Comparison of ENCODE assay signal across 26 cellular contexts in the genomic region with DNA sequence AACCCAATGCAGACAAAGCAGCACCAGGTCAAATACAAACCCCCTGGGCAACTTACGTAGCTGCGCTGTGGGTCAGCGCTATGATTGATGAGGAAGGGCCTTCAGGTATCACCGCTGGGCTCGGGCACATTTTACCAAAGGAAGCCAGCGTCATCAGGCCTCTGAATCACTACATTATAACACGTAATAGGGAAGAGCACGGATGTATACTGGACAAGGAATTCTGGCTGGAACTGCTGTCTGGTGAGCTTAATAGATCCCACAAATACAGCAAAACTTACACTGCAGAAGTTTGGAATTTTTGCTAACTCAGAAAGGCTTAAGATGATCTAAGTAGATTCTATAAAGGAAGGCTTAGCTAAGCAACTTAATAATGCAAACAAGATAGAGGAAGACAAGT.
DNase-seq lines count a peak whose midpoint lies in the region; ATAC-seq, FAIRE-seq and TF ChIP-seq lines count a peak whose summit lies in the region.
"Had no signal": no experiment of that assay in that cellular context is flagged by ENCODE, and none has a peak within 500 bp of the region (broad histone marks: within the 10 kb centered on the region; RNA-seq: fewer than 3 reads in every experiment).

No MANE protein-coding gene starts in this region.

- H3F3A ChIP-seq in smooth muscle cell (ENCODE audit: low read depth) = peaks cover 27% of the 10 kb centered on the region

- FAIRE-seq in astrocyte (lab: Jason Lieb, UNC) = no peak
- FAIRE-seq: A204.1, G401.6, GM12878, H1, RCC 7860 had no signal

- H3K4me1 Mint-ChIP-seq in astrocyte (ENCODE audit: low read depth, unreplicated experiment) = peaks cover 8% of the 10 kb centered on the region
- H3K4me1 Mint-ChIP-seq in activated T-cell treated with anti-CD3 and anti-CD28 coated beads, Interleukin-2, amount 50 U/mL, for 72 hours (ENCODE audit: low read depth) = peaks cover 5% of the 10 kb centered on the region
- peaks cover 2% of the 10 kb centered on the region for H3K4me1 Mint-ChIP-seq in activated naive CD8-positive, alpha-beta T cell treated with anti-CD3 and anti-CD28 coated beads for 36 hours
- H3K4me1 Mint-ChIP-seq: CD4-positive, alpha-beta memory T cell had no signal

- H3K27me3 Mint-ChIP-seq in astrocyte (ENCODE audit: low read depth, unreplicated experiment) = peaks cover 2% of the 10 kb centered on the region
- peaks cover 5% of the 10 kb centered on the region for H3K27me3 Mint-ChIP-seq in activated T-cell treated with anti-CD3 and anti-CD28 coated beads, Interleukin-2, amount 50 U/mL, for 72 hours (ENCODE audit: low read depth)
- H3K27me3 Mint-ChIP-seq in activated naive CD8-positive, alpha-beta T cell treated with anti-CD3 and anti-CD28 coated beads for 36 hours = peaks cover 4% of the 10 kb centered on the region
- H3K27me3 Mint-ChIP-seq: CD4-positive, alpha-beta memory T cell had no signal

- no peaks in the 10 kb centered on the region for H4K20me1 ChIP-seq in astrocyte (ENCODE audit: insufficient read depth, low read length)
- no peaks in the 10 kb centered on the region for H4K20me1 ChIP-seq in hepatocyte (ENCODE audit: insufficient read depth, poor library complexity, severe bottlenecking)
- H4K20me1 ChIP-seq in smooth muscle cell (ENCODE audit: low read depth) = no peaks in the 10 kb centered on the region
- no peaks in the 10 kb centered on the region for H4K20me1 ChIP-seq in OCI-LY7 (ENCODE audit: insufficient read depth, low read length)

- H3K4me1 ChIP-seq in astrocyte (ENCODE audit: insufficient read depth, low read length) (no peaks in the 10 kb centered on the region), hepatocyte (ENCODE audit: insufficient read depth) (peaks cover 27% of the 10 kb centered on the region), smooth muscle cell (ENCODE audit: low read depth) (peaks cover 9% of the 10 kb centered on the region), OCI-LY7 (ENCODE audit: insufficient read depth, low read length, poor library complexity, severe bottlenecking) (no peaks in the 10 kb centered on the region)

- no peak for ATAC-seq in activated T-cell treated with anti-CD3 and anti-CD28 coated beads, Interleukin-2, amount 50 U/mL, for 72 hours (replicated peaks in 1 of 2)
- ATAC-seq: GM12878 had no signal

- TF ChIP-seq CTCF in astrocyte (IDR thresholded peaks at IDR 0.05; ENCODE audit: insufficient read depth, low read depth, low read length) = no peak
- no peak for TF ChIP-seq CTCF in hepatocyte (IDR thresholded peaks at IDR 0.05; ENCODE audit: poor library complexity)
- TF ChIP-seq CTCF in smooth muscle cell (IDR thresholded peaks at IDR 0.05; ENCODE audit: borderline replicate concordance, insufficient read depth, poor library complexity, severe bottlenecking) = no peak
- TF ChIP-seq CTCF in OCI-LY7 (conservative IDR thresholded peaks at IDR 0.05; ENCODE audit: low read length) = no peak

- DNase-seq in HT1080 (ENCODE audit: low read depth) = peak; percentile 21
- DNase-seq in astrocyte (ENCODE audit: low read depth) = peak; percentile 18
- DNase-seq in hepatocyte (ENCODE audit: low spot score) = peak; percentile 61
- no peak for DNase-seq in smooth muscle cell (lab: John Stamatoyannopoulos, UW; ENCODE audit: unreplicated experiment)
- no peak for DNase-seq in OCI-LY7 (ENCODE audit: low spot score)
- DNase-seq in activated T-cell treated with anti-CD3 and anti-CD28 coated beads, Interleukin-2, amount 50 U/mL, for 72 hours = no peak
- no peak for DNase-seq in activated naive CD8-positive, alpha-beta T cell treated with anti-CD3 and anti-CD28 coated beads for 36 hours
- DNase-seq: C1 segment of cervical spinal cord; CD4-positive, alpha-beta memory T cell; COR-L47; DMS53; HCEC 1CT; IMR-90; KG1; MG63; NCI-H1694; NCI-H2029 treated with DMSO at 0.1 percent for 48 hours; NCI-H446 treated with DMSO at 0.1 percent for 48 hours; NCI-H526; SIG-M5 had no signal

- H3K9ac ChIP-seq in astrocyte (ENCODE audit: low read length) (no peak overlapping the region), smooth muscle cell (ENCODE audit: low read depth) (peak overlapping the region; percentile 59)

- intact Hi-C loops in OCI-LY7 (cut with micrococcal nuclease; ENCODE audit: unreplicated experiment) = no loop called here

- 48% methylated on average over 8 of the region's 8 CpGs for WGBS in hepatocyte (ENCODE audit: low lambda C conversion rate, missing lambda C conversion rate)
- 41% methylated on average over 8 of the region's 8 CpGs for WGBS in smooth muscle cell (ENCODE audit: low lambda C conversion rate)

- H3K79me2 ChIP-seq in astrocyte (ENCODE audit: insufficient read depth, low read length) (no peaks in the 10 kb centered on the region), hepatocyte (no peaks in the 10 kb centered on the region), smooth muscle cell (ENCODE audit: low read depth) (no peaks in the 10 kb centered on the region), OCI-LY7 (ENCODE audit: insufficient read depth, low read depth, low read length) (no peaks in the 10 kb centered on the region)

- CTCF ChIA-PET in OCI-LY7 (lab: Charles Lee; ENCODE audit: unreplicated experiment) = no interaction called here

- BruUV-seq in OCI-LY7 (replicated peaks; lab: Mats Ljungman, UMichigan) = no TSS peak

- H3K9me3 ChIP-seq in astrocyte (ENCODE audit: insufficient read depth, low read depth, low read length) (no peaks in the 10 kb centered on the region), hepatocyte (ENCODE audit: low read depth) (no peaks in the 10 kb centered on the region), smooth muscle cell (replicated peaks; ENCODE audit: low read depth) (no peaks in the 10 kb centered on the region), OCI-LY7 (ENCODE audit: low read length) (no peaks in the 10 kb centered on the region)
- H3K9me3 ChIP-seq: MG63 had no signal

- H3K4me3 ChIP-seq in astrocyte (ENCODE audit: insufficient read depth, low read depth, low read length) = no peak overlapping the region
- H3K4me3 ChIP-seq in hepatocyte = no peak overlapping the region
- H3K4me3 ChIP-seq in smooth muscle cell = no peak overlapping the region
- no peak overlapping the region for H3K4me3 ChIP-seq in OCI-LY7 (ENCODE audit: low read depth, low read length, poor library complexity, severe bottlenecking)
- H3K4me3 ChIP-seq: GM12878, MG63, SK-N-MC had no signal

- H3K9me3 Mint-ChIP-seq in astrocyte (ENCODE audit: unreplicated experiment) = no peaks in the 10 kb centered on the region
- peaks cover 0 to 1% of the 10 kb centered on the region in 2 donors for H3K9me3 Mint-ChIP-seq in activated T-cell treated with anti-CD3 and anti-CD28 coated beads, Interleukin-2, amount 50 U/mL, for 72 hours
- H3K9me3 Mint-ChIP-seq in activated naive CD8-positive, alpha-beta T cell treated with anti-CD3 and anti-CD28 coated beads for 36 hours = no peaks in the 10 kb centered on the region
- H3K9me3 Mint-ChIP-seq: CD4-positive, alpha-beta memory T cell had no signal

- H3K36me3 ChIP-seq in astrocyte (ENCODE audit: insufficient read depth, low read length) (no peaks in the 10 kb centered on the region), hepatocyte (replicated peaks; ENCODE audit: insufficient read depth, low read depth) (no peaks in the 10 kb centered on the region), smooth muscle cell (ENCODE audit: low read depth) (no peaks in the 10 kb centered on the region), OCI-LY7 (ENCODE audit: insufficient read depth, low read length) (no peaks in the 10 kb centered on the region)
- H3K36me3 ChIP-seq: MG63 had no signal

- H3K27ac ChIP-seq in astrocyte (ENCODE audit: low read depth, low read length) = no peak overlapping the region
- H3K27ac ChIP-seq in hepatocyte = peak overlapping the region; percentile 79
- H3K27ac ChIP-seq in smooth muscle cell (ENCODE audit: low read depth) = peak overlapping the region; percentile 88
- H3K27ac ChIP-seq in OCI-LY7 (ENCODE audit: low read depth, low read length, poor library complexity, severe bottlenecking) = no peak overlapping the region
- H3K27ac ChIP-seq: SK-N-MC had no signal

- H3K36me3 Mint-ChIP-seq in astrocyte (ENCODE audit: low read depth, unreplicated experiment) = no peaks in the 10 kb centered on the region
- H3K36me3 Mint-ChIP-seq in activated T-cell treated with anti-CD3 and anti-CD28 coated beads, Interleukin-2, amount 50 U/mL, for 72 hours (ENCODE audit: insufficient read depth in 2 of 2) = no peaks in the 10 kb centered on the region
- no peaks in the 10 kb centered on the region for H3K36me3 Mint-ChIP-seq in activated naive CD8-positive, alpha-beta T cell treated with anti-CD3 and anti-CD28 coated beads for 36 hours
- H3K36me3 Mint-ChIP-seq: CD4-positive, alpha-beta memory T cell had no signal

- no peak overlapping the region for H2AFZ ChIP-seq in astrocyte (ENCODE audit: low read depth, low read length)
- no peak overlapping the region for H2AFZ ChIP-seq in hepatocyte
- H2AFZ ChIP-seq in smooth muscle cell (ENCODE audit: low read depth) = no peak overlapping the region
- H2AFZ ChIP-seq in OCI-LY7 (ENCODE audit: low read length) = no peak overlapping the region

- H3K27me3 ChIP-seq in astrocyte (ENCODE audit: insufficient read depth, low read length) = no peaks in the 10 kb centered on the region
- H3K27me3 ChIP-seq in hepatocyte = no peaks in the 10 kb centered on the region
- H3K27me3 ChIP-seq in smooth muscle cell (ENCODE audit: low read depth) = no peaks in the 10 kb centered on the region
- H3K27me3 ChIP-seq: MG63 had no signal

- H3K9me2 ChIP-seq in hepatocyte (replicated peaks; ENCODE audit: insufficient read depth) = no peaks in the 10 kb centered on the region
- no peaks in the 10 kb centered on the region for H3K9me2 ChIP-seq in OCI-LY7 (ENCODE audit: insufficient read depth, low read length)

- no peak overlapping the region for H3K27ac Mint-ChIP-seq in astrocyte (ENCODE audit: unreplicated experiment)
- no peak overlapping the region for H3K27ac Mint-ChIP-seq in activated T-cell treated with anti-CD3 and anti-CD28 coated beads, Interleukin-2, amount 50 U/mL, for 72 hours
- H3K27ac Mint-ChIP-seq in activated naive CD8-positive, alpha-beta T cell treated with anti-CD3 and anti-CD28 coated beads for 36 hours = no peak overlapping the region
- H3K27ac Mint-ChIP-seq: CD4-positive, alpha-beta memory T cell had no signal

- no peak overlapping the region for H3K4me2 ChIP-seq in astrocyte (ENCODE audit: low read length)
- H3K4me2 ChIP-seq in hepatocyte = peak overlapping the region; percentile 4
- peak overlapping the region; percentile 33 for H3K4me2 ChIP-seq in smooth muscle cell
- H3K4me2 ChIP-seq in OCI-LY7 (ENCODE audit: low read length) = no peak overlapping the region

- POLR2A ChIA-PET in OCI-LY7 (lab: Charles Lee) = no interaction called here

- H3K4me3 Mint-ChIP-seq in astrocyte (ENCODE audit: unreplicated experiment) = no peak overlapping the region
- H3K4me3 Mint-ChIP-seq in activated T-cell treated with anti-CD3 and anti-CD28 coated beads, Interleukin-2, amount 50 U/mL, for 72 hours = no peak overlapping the region
- no peak overlapping the region for H3K4me3 Mint-ChIP-seq in activated naive CD8-positive, alpha-beta T cell treated with anti-CD3 and anti-CD28 coated beads for 36 hours
- H3K4me3 Mint-ChIP-seq: CD4-positive, alpha-beta memory T cell had no signal

Comparison
In these comparisons a context has a peak if more than half of its experiments do, and no peak if none do; other contexts are left out.
1. DNase-seq: peak in HT1080 (single experiment), astrocyte (single experiment) and hepatocyte (single experiment); none in smooth muscle cell (single experiment), OCI-LY7 (single experiment), activated T-cell treated with anti-CD3 and anti-CD28 coated beads, Interleukin-2, amount 50 U/mL, for 72 hours (0 of 2) and activated naive CD8-positive, alpha-beta T cell treated with anti-CD3 and anti-CD28 coated beads for 36 hours (single experiment).
2. H3K27ac ChIP-seq: peak in hepatocyte (single experiment) and smooth muscle cell (single experiment); none in astrocyte (single experiment) and OCI-LY7 (single experiment).
3. H3K4me2 ChIP-seq: peak in hepatocyte (single experiment) and smooth muscle cell (single experiment); none in astrocyte (single experiment) and OCI-LY7 (single experiment).